ENCODE assay signal across 8 cellular contexts in the genomic region with DNA sequence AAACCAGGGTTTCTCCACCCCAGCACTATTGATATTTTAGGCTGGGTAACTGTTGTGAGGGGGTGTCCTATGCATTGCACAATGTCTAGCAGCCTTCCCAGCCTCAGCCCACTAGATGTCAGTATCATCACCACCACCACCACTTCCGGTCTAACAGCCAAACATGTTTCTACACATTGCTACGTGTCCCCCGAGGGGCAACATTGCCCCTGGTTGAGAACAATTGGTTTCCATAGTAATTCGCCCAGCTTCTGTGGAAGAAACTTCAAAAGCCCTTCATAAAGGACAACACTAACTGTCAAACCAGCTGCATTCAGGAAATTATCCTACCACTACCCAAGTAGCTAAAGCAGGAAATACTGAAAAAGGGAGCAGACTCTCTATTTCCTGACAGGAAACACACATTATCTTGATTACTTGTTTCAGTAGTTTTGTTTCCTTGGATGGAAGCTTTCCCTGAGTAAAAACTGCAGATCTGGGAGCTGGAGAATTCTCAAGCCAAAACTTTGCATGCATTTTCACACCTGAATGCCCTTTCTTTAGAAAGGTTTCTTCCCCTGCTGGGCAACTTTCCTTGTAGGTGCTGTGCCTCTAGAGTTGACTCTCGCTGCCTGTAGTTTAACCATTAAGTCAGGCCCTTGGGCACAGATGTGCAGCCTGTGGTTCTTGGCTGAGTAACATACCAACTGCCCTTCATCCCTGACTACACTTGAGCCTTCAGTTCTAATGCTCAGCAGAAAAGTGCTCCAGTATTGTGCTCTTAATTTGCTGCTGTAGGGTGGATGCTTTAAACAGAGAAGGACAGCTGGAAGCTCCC. TPM values are rescaled to one million over a fixed set of nuclear protein-coding genes. Genes with fewer than 3 reads are reported as not detected.
A peak's percentile ranks its signal among the peaks of the same experiment; 100 is the strongest.
DNase-seq lines count a peak whose midpoint lies in the region; ATAC-seq lines count a peak whose summit lies in the region.

No MANE protein-coding gene starts in this region.

- no peaks in the 10 kb centered on the region for H3K9me3 ChIP-seq in CD8-positive, alpha-beta memory T cell (ENCODE audit: low read length)

- H3K4me1 Mint-ChIP-seq in CD8-positive, alpha-beta memory T cell, result peaks cover 10 to 14% (median 13%) of the 10 kb centered on the region in 3 donors

- peak overlapping the region; percentile 13 to 92 (median 83) for H3K4me3 Mint-ChIP-seq in CD8-positive, alpha-beta memory T cell

- POLR2A ChIA-PET in CD8-positive, alpha-beta memory T cell (lab: Charles Lee), result no interaction called here

- H3K27ac ChIP-seq in CD8-positive, alpha-beta memory T cell (ENCODE audit: low read depth, low read length), result no peak overlapping the region

- H3K4me3 ChIP-seq in CD8-positive, alpha-beta memory T cell (ENCODE audit: low read length), result peak overlapping the region; percentile 35

- peak; percentile 21 to 70 (median 56) for DNase-seq in CD8-positive, alpha-beta memory T cell
- DNase-seq in RPMI8226, result peak; percentile 54
- DNase-seq in activated effector memory CD4-positive, alpha-beta T cell treated with anti-CD3 and anti-CD28 coated beads, Interleukin-2, amount 50 U/mL, for 16 hours, result peak; percentile 82
- DNase-seq in iPS DF 19.7 (ENCODE audit: low read depth, low spot score), result peak; percentile 47
- DNase-seq in stimulated activated CD4-positive, alpha-beta T cell treated with anti-CD3 and anti-CD28 coated beads, Interleukin-15, amount 100 ng/mL, for 48 hours (ENCODE audit: low read depth in 2 of 2), result peak; percentile 41 to 58
- DNase-seq in middle frontal gyrus (ENCODE audit: extremely low spot score, low spot score), result no peak

- CTCF ChIA-PET in CD8-positive, alpha-beta memory T cell (lab: Charles Lee), result interaction anchor here (0.7 to 2.3 kb wide), 6 partner anchors 8 to 200 kb away, joined by 3 to 13 read pairs (median 4); no protein-coding TSS in a partner anchor

- peak overlapping the region in 7 of 8 donors; percentile 45 to 95 (median 84) for H3K27ac Mint-ChIP-seq in CD8-positive, alpha-beta memory T cell

- peaks cover 0 to 12% of the 10 kb centered on the region in 2 donors for H3K27me3 Mint-ChIP-seq in CD8-positive, alpha-beta memory T cell

- no peaks in the 10 kb centered on the region for H3K36me3 ChIP-seq in CD8-positive, alpha-beta memory T cell (ENCODE audit: insufficient read depth, low read length)

- H3K4me1 ChIP-seq in CD8-positive, alpha-beta memory T cell (ENCODE audit: insufficient read depth, low read length), result peaks cover 7% of the 10 kb centered on the region

- H3K9me3 Mint-ChIP-seq in CD8-positive, alpha-beta memory T cell, result no peaks in the 10 kb centered on the region

- H3K27me3 ChIP-seq in CD8-positive, alpha-beta memory T cell (ENCODE audit: insufficient read depth, low read length, poor library complexity, severe bottlenecking), result no peaks in the 10 kb centered on the region

- ATAC-seq in GM19351 (IDR thresholded peaks at IDR 0.05; ENCODE audit: unreplicated experiment) (peak; percentile 100), HG03432 (IDR thresholded peaks at IDR 0.05; ENCODE audit: unreplicated experiment) (peak; percentile 99)

- H3K36me3 Mint-ChIP-seq in CD8-positive, alpha-beta memory T cell, result no peaks in the 10 kb centered on the region

RNA-seq across cellular contexts. Expression of a gene that starts 23.6 kb away (rescaled TPM):
- not detected for total RNA-seq in CD8-positive, alpha-beta memory T cell
- polyA plus RNA-seq in CD8-positive, alpha-beta memory T cell, result not detected
